Comparison of ENCODE assay signal across 19 cellular contexts in genomic region chr1:207002731-207003146, GRCh38. TPM values are rescaled to one million over a fixed set of nuclear protein-coding genes. Genes with fewer than 3 reads are reported as not detected.
DNase-seq lines count a peak whose midpoint lies in the region; ATAC-seq, FAIRE-seq and TF ChIP-seq lines count a peak whose summit lies in the region.
"Had no signal": no experiment of that assay in that cellular context is flagged by ENCODE, and none has a peak within 500 bp of the region (broad histone marks: within the 10 kb centered on the region; RNA-seq: fewer than 3 reads in every experiment).

No MANE protein-coding gene starts in this region.

- TF ChIP-seq POLR2A in K562 (conservative IDR thresholded peaks at IDR 0.05) = no peak
- no peak for TF ChIP-seq POLR2A in right lobe of liver (IDR thresholded peaks at IDR 0.05)

- POLR2A ChIA-PET in K562 (lab: Yijun Ruan, JAX) = interaction anchor here (0.5 to 1.1 kb wide), 2 partner anchors 12 to 40 kb away, joined by 3 read pairs; no protein-coding TSS in a partner anchor
- POLR2A ChIA-PET in naive thymus-derived CD4-positive, alpha-beta T cell (lab: Charles Lee) = no interaction called here

- TF ChIP-seq RAD21 in K562 (CRISPR knock-in tag; conservative IDR thresholded peaks at IDR 0.05 in 1 of 2, IDR thresholded peaks at IDR 0.05 in 1 of 2) = no peak

- no peak for TF ChIP-seq EP300 in K562 (IDR thresholded peaks at IDR 0.05; ENCODE audit: low read length)

- H3K36me3 ChIP-seq in Karpas-422 (ENCODE audit: insufficient read depth, low read length) (no peaks in the 10 kb centered on the region), K562 (ENCODE audit: control insufficient read depth, insufficient read depth, low read length) (no peaks in the 10 kb centered on the region), right lobe of liver (no peaks in the 10 kb centered on the region), left ventricle myocardium inferior (no peaks in the 10 kb centered on the region), MM.1S (replicated peaks; ENCODE audit: insufficient read depth, low read length) (no peaks in the 10 kb centered on the region), brain microvascular endothelial cell (replicated peaks) (no peaks in the 10 kb centered on the region)
- H3K36me3 ChIP-seq in naive thymus-derived CD4-positive, alpha-beta T cell (ENCODE audit: control insufficient read depth in 2 of 3, insufficient read depth in 3 of 3, low read length in 3 of 3) = no peaks in the 10 kb centered on the region
- H3K36me3 ChIP-seq: tibial artery had no signal

- H3K9me3 Mint-ChIP-seq in naive thymus-derived CD4-positive, alpha-beta T cell = no peaks in the 10 kb centered on the region

- no TSS peak for BruUV-seq in K562 (replicated peaks; lab: Mats Ljungman, UMichigan)

- H3K79me2 ChIP-seq in Karpas-422 (ENCODE audit: low read length) (no peaks in the 10 kb centered on the region), K562 (ENCODE audit: control insufficient read depth, insufficient read depth, low read length) (no peaks in the 10 kb centered on the region), MM.1S (ENCODE audit: low read length) (no peaks in the 10 kb centered on the region)

- 50% methylated on average over 1 of the region's 1 CpG for WGBS in K562 (ENCODE audit: insufficient coverage, low coverage, missing lambda C conversion rate)
- no CpG with 5 or more reads among the region's 1 CpG for WGBS in right lobe of liver (ENCODE audit: insufficient coverage, low coverage, low lambda C conversion rate, missing lambda C conversion rate)

- no peak overlapping the region for H3K4me3 Mint-ChIP-seq in naive thymus-derived CD4-positive, alpha-beta T cell
- H3K4me3 Mint-ChIP-seq: activated CD8-positive, alpha-beta T cell treated with anti-CD3 and anti-CD28 coated beads, Interleukin-2, amount 10 ng/mL, durations not matched to agents 7 days and 5 days had no signal

- H3K4me2 ChIP-seq in Karpas-422 (ENCODE audit: low read depth, low read length, poor library complexity, severe bottlenecking) (no peak overlapping the region), K562 (ENCODE audit: insufficient read depth, low read length) (no peak overlapping the region), MM.1S (ENCODE audit: low read depth, low read length) (no peak overlapping the region)

- H3K27me3 ChIP-seq in Karpas-422 (ENCODE audit: low read length) (no peaks in the 10 kb centered on the region), K562 (ENCODE audit: control insufficient read depth in 2 of 2, insufficient read depth in 2 of 2, low read length in 2 of 2) (no peaks in the 10 kb centered on the region), right lobe of liver (no peaks in the 10 kb centered on the region), left ventricle myocardium inferior (ENCODE audit: low read depth) (peaks cover 4% of the 10 kb centered on the region), MM.1S (replicated peaks; ENCODE audit: insufficient read depth, low read length) (no peaks in the 10 kb centered on the region), brain microvascular endothelial cell (replicated peaks) (peaks cover 4% of the 10 kb centered on the region)
- no peaks in the 10 kb centered on the region for H3K27me3 ChIP-seq in naive thymus-derived CD4-positive, alpha-beta T cell (ENCODE audit: control insufficient read depth in 2 of 2, insufficient read depth in 2 of 2, low read length in 2 of 2)
- H3K27me3 ChIP-seq: tibial artery had no signal

- H3F3A ChIP-seq in MM.1S (ENCODE audit: insufficient read depth, low read length) = no peaks in the 10 kb centered on the region

- TF ChIP-seq CTCF in C4-2B (conservative IDR thresholded peaks at IDR 0.05) (no peak), K562 (IDR thresholded peaks at IDR 0.05 in 2 of 3, conservative IDR thresholded peaks at IDR 0.05 in 1 of 3; ENCODE audit: insufficient read depth in 2 of 3, low read depth in 1 of 3, low read length in 3 of 3) (no peak), right lobe of liver (IDR thresholded peaks at IDR 0.05) (no peak), left ventricle myocardium inferior (IDR thresholded peaks at IDR 0.05; ENCODE audit: borderline replicate concordance) (no peak), MM.1S (IDR thresholded peaks at IDR 0.05; ENCODE audit: low read length) (no peak), brain microvascular endothelial cell (IDR thresholded peaks at IDR 0.05; ENCODE audit: low read depth, low read length, missing control alignments) (no peak)

- H3K9me2 ChIP-seq in Karpas-422 (replicated peaks; ENCODE audit: insufficient read depth, low read length) (no peaks in the 10 kb centered on the region), MM.1S (replicated peaks; ENCODE audit: insufficient read depth, low read length) (no peaks in the 10 kb centered on the region)

- no peaks in the 10 kb centered on the region for H3K9me1 ChIP-seq in K562 (ENCODE audit: control insufficient read depth, insufficient read depth, low read length)

- H3K36me3 Mint-ChIP-seq in naive thymus-derived CD4-positive, alpha-beta T cell = no peaks in the 10 kb centered on the region

- H3K4me3 ChIP-seq in Karpas-422 (ENCODE audit: low read length) = no peak overlapping the region
- H3K4me3 ChIP-seq in K562 = no peak overlapping the region
- H3K4me3 ChIP-seq in right lobe of liver = no peak overlapping the region
- H3K4me3 ChIP-seq in naive thymus-derived CD4-positive, alpha-beta T cell (ENCODE audit: low read length) = no peak overlapping the region
- H3K4me3 ChIP-seq in left ventricle myocardium inferior = no peak overlapping the region
- H3K4me3 ChIP-seq in MM.1S (ENCODE audit: low read length) = no peak overlapping the region
- H3K4me3 ChIP-seq in brain microvascular endothelial cell (ENCODE audit: low read depth, low read length) = no peak overlapping the region
- H3K4me3 ChIP-seq: tibial artery had no signal

- H3K4me1 ChIP-seq in Karpas-422 (ENCODE audit: low read length) (no peaks in the 10 kb centered on the region), K562 (replicated peaks in 1 of 2; ENCODE audit: control insufficient read depth in 2 of 2, insufficient read depth in 2 of 2, low read length in 2 of 2) (peaks cover 8 to 38% of the 10 kb centered on the region in 2 experiments; a peak in 4 of 5 replicates), right lobe of liver (peaks cover 0 to 18% (median 6%) of the 10 kb centered on the region in 4 donors), left ventricle myocardium inferior (peaks cover 10% of the 10 kb centered on the region), MM.1S (ENCODE audit: low read length) (peaks cover 6% of the 10 kb centered on the region)
- no peaks in the 10 kb centered on the region for H3K4me1 ChIP-seq in naive thymus-derived CD4-positive, alpha-beta T cell (ENCODE audit: control insufficient read depth in 2 of 2, insufficient read depth in 2 of 2, low read length in 2 of 2)
- H3K4me1 ChIP-seq: tibial artery had no signal

- H4K20me1 ChIP-seq in Karpas-422 (ENCODE audit: insufficient read depth, low read depth, low read length) (no peaks in the 10 kb centered on the region), K562 (replicated peaks; ENCODE audit: control insufficient read depth, insufficient read depth, low read length) (no peaks in the 10 kb centered on the region), MM.1S (ENCODE audit: insufficient read depth, low read length) (no peaks in the 10 kb centered on the region)

- no peak for FAIRE-seq in K562 (lab: Jason Lieb, UNC)
- FAIRE-seq: endothelial cell of umbilical vein had no signal

- ATAC-seq in K562 = peak; percentile 7; the same call in 1 of the 3 replicates
- peak; percentile 20 to 55 (median 32) for ATAC-seq in right lobe of liver
- no peak for ATAC-seq in naive thymus-derived CD4-positive, alpha-beta T cell
- ATAC-seq: activated CD8-positive, alpha-beta T cell treated with anti-CD3 and anti-CD28 coated beads, Interleukin-2, amount 10 ng/mL, durations not matched to agents 7 days and 5 days; Right ventricle myocardium inferior had no signal

- no peak overlapping the region for H3K27ac Mint-ChIP-seq in naive thymus-derived CD4-positive, alpha-beta T cell
- H3K27ac Mint-ChIP-seq: activated CD8-positive, alpha-beta T cell treated with anti-CD3 and anti-CD28 coated beads, Interleukin-2, amount 10 ng/mL, durations not matched to agents 7 days and 5 days had no signal

- DNase-seq in Karpas-422 = peak; percentile 2
- no peak for DNase-seq in K562 (ENCODE audit: extremely low read depth in 1 of 4, low spot score in 3 of 4)
- peak in 1 of 3 donors; percentile 36 for DNase-seq in right lobe of liver
- no peak for DNase-seq in naive thymus-derived CD4-positive, alpha-beta T cell
- no peak for DNase-seq in left ventricle myocardium inferior
- DNase-seq in MM.1S = no peak
- DNase-seq in brain microvascular endothelial cell = no peak
- DNase-seq: activated CD8-positive, alpha-beta T cell treated with anti-CD3 and anti-CD28 coated beads, Interleukin-2, amount 10 ng/mL, durations not matched to agents 7 days and 5 days; DND-41; NCI-H1105 treated with DMSO at 0.1 percent for 48 hours; NCI-H526; T1000; tibial artery had no signal

- CTCF ChIA-PET in K562 (lab: Yijun Ruan, JAX; ENCODE audit: low intra/inter-chr PET ratio) = no interaction called here
- CTCF ChIA-PET in naive thymus-derived CD4-positive, alpha-beta T cell (lab: Charles Lee) = no interaction called here

- H3K27me3 Mint-ChIP-seq in naive thymus-derived CD4-positive, alpha-beta T cell = peaks cover 0 to 28% (median 6%) of the 10 kb centered on the region in 5 donors

- in situ Hi-C loops in K562 (cut with MboI) (no loop called here), brain microvascular endothelial cell (cut with HindIII; ENCODE audit: low pct_ligation_motif_present, low sequenced_read_pairs) (no loop called here)

- intact Hi-C loops in K562 (cut with micrococcal nuclease) = no loop called here
- intact Hi-C loops in right lobe of liver (cut with DNase I) = no loop called here
- intact Hi-C loops in naive thymus-derived CD4-positive, alpha-beta T cell (cut with micrococcal nuclease) = no loop called here
- intact Hi-C loops in left ventricle myocardium inferior (cut with micrococcal nuclease) = no loop called here

- H3K27ac ChIP-seq in C4-2B = peak overlapping the region; percentile 84
- no peak overlapping the region for H3K27ac ChIP-seq in Karpas-422 (ENCODE audit: low read length)
- no peak overlapping the region for H3K27ac ChIP-seq in K562 (ENCODE audit: extremely low read depth, low read depth, low read length)
- no peak overlapping the region for H3K27ac ChIP-seq in right lobe of liver
- H3K27ac ChIP-seq in naive thymus-derived CD4-positive, alpha-beta T cell (ENCODE audit: low read depth, low read length) = no peak overlapping the region
- H3K27ac ChIP-seq in left ventricle myocardium inferior (replicated peaks) = no peak overlapping the region
- H3K27ac ChIP-seq in MM.1S (ENCODE audit: low read length) = no peak overlapping the region
- H3K27ac ChIP-seq in brain microvascular endothelial cell = no peak overlapping the region
- H3K27ac ChIP-seq: tibial artery had no signal

- H3K4me1 Mint-ChIP-seq in naive thymus-derived CD4-positive, alpha-beta T cell = peaks cover 0 to 8% (median 4%) of the 10 kb centered on the region in 7 donors

- H3K9me3 ChIP-seq in Karpas-422 (ENCODE audit: low read length) (no peaks in the 10 kb centered on the region), K562 (replicated peaks; ENCODE audit: control insufficient read depth, insufficient read depth, low read depth, low read length) (no peaks in the 10 kb centered on the region), right lobe of liver (no peaks in the 10 kb centered on the region), left ventricle myocardium inferior (replicated peaks) (no peaks in the 10 kb centered on the region), MM.1S (replicated peaks; ENCODE audit: insufficient read depth, low read length) (no peaks in the 10 kb centered on the region)
- H3K9me3 ChIP-seq in naive thymus-derived CD4-positive, alpha-beta T cell (ENCODE audit: control insufficient read depth in 2 of 3, low read length in 3 of 3) = no peaks in the 10 kb centered on the region
- H3K9me3 ChIP-seq: tibial artery had no signal

- no peak overlapping the region for H2AFZ ChIP-seq in Karpas-422 (ENCODE audit: low read length)
- peak overlapping the region; percentile 74 for H2AFZ ChIP-seq in K562 (ENCODE audit: low read depth, low read length)
- H2AFZ ChIP-seq in MM.1S (ENCODE audit: low read length) = no peak overlapping the region

- H3K9ac ChIP-seq in Karpas-422 (ENCODE audit: low read length) (no peak overlapping the region), K562 (ENCODE audit: insufficient read depth in 1 of 2, low read depth in 2 of 2, low read length in 2 of 2) (peak overlapping the region in 1 of 2 experiments; percentile 38; a peak in 1 of 4 replicates), MM.1S (ENCODE audit: low read length) (no peak overlapping the region)

RNA-seq across cellular contexts. Expression of gene C1orf116, which starts 29.8 kb away (rescaled TPM):
- total RNA-seq in Karpas-422 (2014; rRNA removed; shearing (Covaris generic); ENCODE audit: low replicate concordance) = not detected in 2 replicates
- 2.8 and 4.0 TPM in 2 replicates for total RNA-seq in K562 (2011; cell fraction: chromatin; rRNA removed; ENCODE audit: low replicate concordance)
- total RNA-seq in K562 (2011; cell fraction: nucleolus; rRNA removed) = 2.5 and 3.0 TPM in 2 replicates
- 3.1 and 3.4 TPM in 2 replicates for total RNA-seq in K562 (2011; cell fraction: nucleoplasm; rRNA removed)
- total RNA-seq in K562 (2014; rRNA removed) (1.8 TPM in 2 replicates), K562 (2014; rRNA removed; fragmentation: Illumina TruSeq; extraction: Trizol) (0.80 and 0.95 TPM in 2 replicates), K562 (2015; rRNA removed; fragmentation: Illumina TruSeq; extraction: Trizol) (0.80 and 0.87 TPM in 2 replicates), K562 (2021) (2.6 and 2.7 TPM in 2 replicates), right lobe of liver (under 1 TPM; 0.27 to 0.68 (median 0.37) TPM), left ventricle myocardium inferior (0.74 TPM)
- polyA plus RNA-seq in K562 (2011; rRNA removed) (1.2 and 2.6 TPM in 2 replicates), K562 (2014; fragmentation: Illumina TruSeq; extraction: Trizol) (3.0 and 3.1 TPM in 2 replicates), K562 (2014; fragmentation: Nextera tagmentation; extraction: Ambion mirVana) (under 1 TPM; 0.62 to 0.69 TPM), K562 (2014; rRNA removed) (0.62 and 0.95 TPM in 2 replicates)
- 0.81 and 1.4 TPM in 2 replicates for polyA plus RNA-seq in K562 (2011; cell fraction: cytosol; rRNA removed)
- polyA plus RNA-seq in K562 (2011; cell fraction: nucleus; rRNA removed) = 2.3 and 5.0 TPM in 2 replicates
- 2.2 and 2.8 TPM in 2 replicates for polyA plus RNA-seq in K562 (2012)
- 2.6 TPM in 2 replicates for polyA minus RNA-seq in K562 (2011; rRNA and poly(A)+ RNA removed)
- 2.4 and 2.5 TPM in 2 replicates for polyA minus RNA-seq in K562 (2011; cell fraction: cytosol; rRNA and poly(A)+ RNA removed)
- 4.4 and 5.2 TPM in 2 replicates for polyA minus RNA-seq in K562 (2011; cell fraction: nucleus; rRNA and poly(A)+ RNA removed)
- total RNA-seq in naive thymus-derived CD4-positive, alpha-beta T cell = under 1 TPM in 2 of 5 experiments, not detected in 3; 0.11 to 0.15 TPM
- polyA plus RNA-seq in naive thymus-derived CD4-positive, alpha-beta T cell = not detected
- total RNA-seq: activated CD8-positive, alpha-beta T cell treated with anti-CD3 and anti-CD28 coated beads, Interleukin-2, amount 10 ng/mL, durations not matched to agents 7 days and 5 days; osteoblast had no signal
- polyA plus RNA-seq: AG04450, endothelial cell of umbilical vein had no signal

RNA-seq across cellular contexts. Expression of gene FCAMR, which starts 32.5 kb away (rescaled TPM):
- not detected in 2 replicates for total RNA-seq in Karpas-422 (2014; rRNA removed; shearing (Covaris generic); ENCODE audit: low replicate concordance)
- not detected in 2 replicates for total RNA-seq in K562 (2011; cell fraction: chromatin; rRNA removed; ENCODE audit: low replicate concordance)
- total RNA-seq in K562 (2011; cell fraction: nucleolus; rRNA removed) = not detected in 2 replicates
- not detected in 2 replicates for total RNA-seq in K562 (2011; cell fraction: nucleoplasm; rRNA removed)
- total RNA-seq in K562 (2014; rRNA removed) (not detected in 2 replicates), K562 (2014; rRNA removed; fragmentation: Illumina TruSeq; extraction: Trizol) (not detected in 2 replicates), K562 (2015; rRNA removed; fragmentation: Illumina TruSeq; extraction: Trizol) (not detected in 2 replicates), K562 (2021) (not detected in 2 replicates), right lobe of liver (10 to 100 TPM in 1 of 6 experiments, 1 to 10 TPM in 4, under 1 TPM in 1; 0.44 to 31.1 (median 2.2) TPM), left ventricle myocardium inferior (not detected)
- polyA plus RNA-seq in K562 (2011; rRNA removed) (not detected in 2 replicates), K562 (2014; fragmentation: Illumina TruSeq; extraction: Trizol) (not detected in 2 replicates), K562 (2014; fragmentation: Nextera tagmentation; extraction: Ambion mirVana) (not detected), K562 (2014; rRNA removed) (not detected in 2 replicates)
- not detected in 2 replicates for polyA plus RNA-seq in K562 (2011; cell fraction: cytosol; rRNA removed)
- not detected in 2 replicates for polyA plus RNA-seq in K562 (2011; cell fraction: nucleus; rRNA removed)
- polyA plus RNA-seq in K562 (2012) = not detected in 2 replicates
- not detected in 2 replicates for polyA minus RNA-seq in K562 (2011; rRNA and poly(A)+ RNA removed)
- not detected in 2 replicates for polyA minus RNA-seq in K562 (2011; cell fraction: cytosol; rRNA and poly(A)+ RNA removed)
- polyA minus RNA-seq in K562 (2011; cell fraction: nucleus; rRNA and poly(A)+ RNA removed) = not detected in 2 replicates
- not detected for total RNA-seq in naive thymus-derived CD4-positive, alpha-beta T cell
- not detected for polyA plus RNA-seq in naive thymus-derived CD4-positive, alpha-beta T cell
- total RNA-seq: activated CD8-positive, alpha-beta T cell treated with anti-CD3 and anti-CD28 coated beads, Interleukin-2, amount 10 ng/mL, durations not matched to agents 7 days and 5 days; cardiac septum; endothelial cell of umbilical vein; osteoblast; Right ventricle myocardium inferior had no signal
- polyA plus RNA-seq: AG04450, endothelial cell of umbilical vein had no signal

RNA-seq across cellular contexts. Expression of gene YOD1, which starts 48.3 kb away (rescaled TPM):
- total RNA-seq in Karpas-422 (2014; rRNA removed; shearing (Covaris generic); ENCODE audit: low replicate concordance) = not detected in 2 replicates
- total RNA-seq in K562 (2011; cell fraction: chromatin; rRNA removed; ENCODE audit: low replicate concordance) = 25.7 and 74.5 TPM in 2 replicates
- total RNA-seq in K562 (2011; cell fraction: nucleolus; rRNA removed) = 20.0 and 23.4 TPM in 2 replicates
- 50.4 and 82.5 TPM in 2 replicates for total RNA-seq in K562 (2011; cell fraction: nucleoplasm; rRNA removed)
- 47.5 and 49.8 TPM in 2 replicates for total RNA-seq in K562 (2014; rRNA removed)
- 78.1 and 91.0 TPM in 2 replicates for total RNA-seq in K562 (2014; rRNA removed; fragmentation: Illumina TruSeq; extraction: Trizol)
- 51.8 and 56.0 TPM in 2 replicates for total RNA-seq in K562 (2015; rRNA removed; fragmentation: Illumina TruSeq; extraction: Trizol)
- 61.6 and 61.7 TPM in 2 replicates for total RNA-seq in K562 (2021)
- polyA plus RNA-seq in K562 (2011; rRNA removed) = 38.8 and 46.9 TPM in 2 replicates
- polyA plus RNA-seq in K562 (2011; cell fraction: cytosol; rRNA removed) = 9.4 and 20.3 TPM in 2 replicates
- 23.5 and 35.3 TPM in 2 replicates for polyA plus RNA-seq in K562 (2011; cell fraction: nucleus; rRNA removed)
- 19.8 and 21.4 TPM in 2 replicates for polyA plus RNA-seq in K562 (2012)
- polyA plus RNA-seq in K562 (2014; fragmentation: Illumina TruSeq; extraction: Trizol) = 43.9 and 46.5 TPM in 2 replicates
- 10 to 100 TPM; 18.2 to 24.0 TPM for polyA plus RNA-seq in K562 (2014; fragmentation: Nextera tagmentation; extraction: Ambion mirVana)
- polyA plus RNA-seq in K562 (2014; rRNA removed) = 27.9 and 28.7 TPM in 2 replicates
- 61.7 and 76.1 TPM in 2 replicates for polyA minus RNA-seq in K562 (2011; rRNA and poly(A)+ RNA removed)
- 33.8 and 43.8 TPM in 2 replicates for polyA minus RNA-seq in K562 (2011; cell fraction: cytosol; rRNA and poly(A)+ RNA removed)
- polyA minus RNA-seq in K562 (2011; cell fraction: nucleus; rRNA and poly(A)+ RNA removed) = 50.4 and 102 TPM in 2 replicates
- total RNA-seq in right lobe of liver = 1 to 10 TPM; 3.0 to 4.8 (median 3.5) TPM
- total RNA-seq in naive thymus-derived CD4-positive, alpha-beta T cell = 10 to 100 TPM in 1 of 5 experiments, 1 to 10 TPM in 4; 7.4 to 12.8 (median 9.9) TPM
- under 1 TPM; 0.81 to 0.99 TPM for polyA plus RNA-seq in naive thymus-derived CD4-positive, alpha-beta T cell
- 4.2 TPM for total RNA-seq in left ventricle myocardium inferior

RNA-seq across cellular contexts. Expression of gene PFKFB2, which starts 50.3 kb away (rescaled TPM):
- total RNA-seq in Karpas-422 (2014; rRNA removed; shearing (Covaris generic); ENCODE audit: low replicate concordance) = 0.07 TPM in 1 of 2 replicates, not detected in the other
- 29.4 and 45.8 TPM in 2 replicates for total RNA-seq in K562 (2011; cell fraction: chromatin; rRNA removed; ENCODE audit: low replicate concordance)
- 18.0 and 21.1 TPM in 2 replicates for total RNA-seq in K562 (2011; cell fraction: nucleolus; rRNA removed)
- total RNA-seq in K562 (2011; cell fraction: nucleoplasm; rRNA removed) = 29.2 and 44.5 TPM in 2 replicates
- total RNA-seq in K562 (2014; rRNA removed) (10.5 and 12.3 TPM in 2 replicates), K562 (2014; rRNA removed; fragmentation: Illumina TruSeq; extraction: Trizol) (21.9 and 26.2 TPM in 2 replicates), K562 (2015; rRNA removed; fragmentation: Illumina TruSeq; extraction: Trizol) (17.3 and 17.8 TPM in 2 replicates), K562 (2021) (20.4 and 22.9 TPM in 2 replicates), right lobe of liver (1 to 10 TPM; 2.9 to 6.1 (median 5.1) TPM), left ventricle myocardium inferior (107 TPM)
- polyA plus RNA-seq in K562 (2011; rRNA removed) (24.1 and 26.0 TPM in 2 replicates), K562 (2014; fragmentation: Illumina TruSeq; extraction: Trizol) (13.5 and 16.4 TPM in 2 replicates), K562 (2014; fragmentation: Nextera tagmentation; extraction: Ambion mirVana) (1 to 10 TPM; 6.9 to 7.6 TPM), K562 (2014; rRNA removed) (11.7 and 11.9 TPM in 2 replicates)
- 7.4 and 16.5 TPM in 2 replicates for polyA plus RNA-seq in K562 (2011; cell fraction: cytosol; rRNA removed)
- 45.3 and 52.2 TPM in 2 replicates for polyA plus RNA-seq in K562 (2011; cell fraction: nucleus; rRNA removed)
- polyA plus RNA-seq in K562 (2012) = 11.2 and 14.1 TPM in 2 replicates
- 44.6 and 45.6 TPM in 2 replicates for polyA minus RNA-seq in K562 (2011; rRNA and poly(A)+ RNA removed)
- polyA minus RNA-seq in K562 (2011; cell fraction: cytosol; rRNA and poly(A)+ RNA removed) = 11.7 and 14.3 TPM in 2 replicates
- 18.3 and 29.3 TPM in 2 replicates for polyA minus RNA-seq in K562 (2011; cell fraction: nucleus; rRNA and poly(A)+ RNA removed)
- 1 to 10 TPM; 2.3 to 4.6 (median 3.8) TPM for total RNA-seq in naive thymus-derived CD4-positive, alpha-beta T cell
- 1 to 10 TPM in 1 of 2 donors, under 1 TPM in 1; 0.64 to 2.2 TPM for polyA plus RNA-seq in naive thymus-derived CD4-positive, alpha-beta T cell

RNA-seq across cellular contexts. Expression of gene PIGR, which starts 56.5 kb away (rescaled TPM):
- total RNA-seq in Karpas-422 (2014; rRNA removed; shearing (Covaris generic); ENCODE audit: low replicate concordance) = not detected in 2 replicates
- total RNA-seq in K562 (2011; cell fraction: chromatin; rRNA removed; ENCODE audit: low replicate concordance) = not detected in 2 replicates
- total RNA-seq in K562 (2011; cell fraction: nucleolus; rRNA removed) = not detected in 2 replicates
- total RNA-seq in K562 (2011; cell fraction: nucleoplasm; rRNA removed) = not detected in 2 replicates
- 0.05 TPM in 1 of 2 replicates, not detected in the other for total RNA-seq in K562 (2014; rRNA removed)
- not detected in 2 replicates for total RNA-seq in K562 (2014; rRNA removed; fragmentation: Illumina TruSeq; extraction: Trizol)
- total RNA-seq in K562 (2015; rRNA removed; fragmentation: Illumina TruSeq; extraction: Trizol) = 0.04 TPM in 1 of 2 replicates, not detected in the other
- total RNA-seq in K562 (2021) = 1.5 and 2.7 TPM in 2 replicates
- not detected in 2 replicates for polyA plus RNA-seq in K562 (2011; rRNA removed)
- polyA plus RNA-seq in K562 (2011; cell fraction: cytosol; rRNA removed) = 0.01 TPM in 1 of 2 replicates, not detected in the other
- not detected in 2 replicates for polyA plus RNA-seq in K562 (2011; cell fraction: nucleus; rRNA removed)
- 0.05 and 0.10 TPM in 2 replicates for polyA plus RNA-seq in K562 (2012)
- polyA plus RNA-seq in K562 (2014; fragmentation: Illumina TruSeq; extraction: Trizol) = 0.03 TPM in 1 of 2 replicates, not detected in the other
- polyA plus RNA-seq in K562 (2014; fragmentation: Nextera tagmentation; extraction: Ambion mirVana) = under 1 TPM; 0.01 to 0.03 TPM
- polyA plus RNA-seq in K562 (2014; rRNA removed) = not detected in 2 replicates
- polyA minus RNA-seq in K562 (2011; rRNA and poly(A)+ RNA removed) = not detected in 2 replicates
- polyA minus RNA-seq in K562 (2011; cell fraction: cytosol; rRNA and poly(A)+ RNA removed) = not detected in 2 replicates
- not detected in 2 replicates for polyA minus RNA-seq in K562 (2011; cell fraction: nucleus; rRNA and poly(A)+ RNA removed)
- total RNA-seq in right lobe of liver = 100 to 1,000 TPM in 2 of 6 experiments, 10 to 100 TPM in 4; 20.6 to 134 (median 85.1) TPM
- not detected for total RNA-seq in naive thymus-derived CD4-positive, alpha-beta T cell
- not detected for polyA plus RNA-seq in naive thymus-derived CD4-positive, alpha-beta T cell
- 0.91 TPM for total RNA-seq in left ventricle myocardium inferior
- total RNA-seq: activated CD8-positive, alpha-beta T cell treated with anti-CD3 and anti-CD28 coated beads, Interleukin-2, amount 10 ng/mL, durations not matched to agents 7 days and 5 days; endothelial cell of umbilical vein; osteoblast; Right ventricle myocardium inferior had no signal
- polyA plus RNA-seq: AG04450, endothelial cell of umbilical vein had no signal
